Comparison of ENCODE assay signal across 10 cellular contexts in genomic region chr3:194322701-194323174, GRCh38. TPM values are rescaled to one million over a fixed set of nuclear protein-coding genes. Genes with fewer than 3 reads are reported as not detected.
DNase-seq lines count a peak whose midpoint lies in the region; ATAC-seq and TF ChIP-seq lines count a peak whose summit lies in the region.
"Had no signal": no experiment of that assay in that cellular context is flagged by ENCODE, and none has a peak within 500 bp of the region (broad histone marks: within the 10 kb centered on the region; RNA-seq: fewer than 3 reads in every experiment).

No MANE protein-coding gene starts in this region.

- H3K27ac ChIP-seq in RWPE2 (ENCODE audit: poor library complexity, severe bottlenecking) (peak overlapping the region; percentile 97), foreskin keratinocyte (peak overlapping the region; percentile 99), vagina (peak overlapping the region; percentile 54)

- H3K4me3 ChIP-seq in RWPE2 (ENCODE audit: severe bottlenecking) (peak overlapping the region; percentile 50), vagina (peak overlapping the region in 1 of 2 donors; percentile 22)

- peaks cover 17% of the 10 kb centered on the region for H3K4me1 ChIP-seq in RWPE2 (ENCODE audit: insufficient read depth, poor library complexity, severe bottlenecking)
- peaks cover 14% of the 10 kb centered on the region for H3K4me1 ChIP-seq in foreskin keratinocyte
- peaks cover 24% of the 10 kb centered on the region for H3K4me1 ChIP-seq in vagina

- H3K9me3 ChIP-seq in RWPE2 (ENCODE audit: severe bottlenecking) (peaks cover 2% of the 10 kb centered on the region), vagina (no peaks in the 10 kb centered on the region)

- ATAC-seq in RWPE2 (ENCODE audit: low read depth) (peak; percentile 84), foreskin keratinocyte (peak; percentile 94), HG03175 (IDR thresholded peaks at IDR 0.05; ENCODE audit: unreplicated experiment) (no peak)

- DNase-seq in stimulated activated CD4-positive, alpha-beta T cell treated with anti-CD3 and anti-CD28 coated beads, Interleukin-1b, Interleukin-23, amount 100 ng/mL, for 48 hours: peak; percentile 64
- no peak for DNase-seq in stimulated activated CD4-positive, alpha-beta T cell treated with anti-CD3 and anti-CD28 coated beads, Interleukin-4, amount 100 ng/mL, for 1 hour
- peak; percentile 98 for DNase-seq in RWPE2 (ENCODE audit: low spot score)
- DNase-seq in foreskin keratinocyte: peak; percentile 99
- no peak for DNase-seq in vagina (ENCODE audit: extremely low spot score in 2 of 2)
- DNase-seq in central memory CD4-positive, alpha-beta T cell: no peak
- DNase-seq in foreskin melanocyte: no peak
- DNase-seq: naive B cell had no signal

- H3K36me3 ChIP-seq in RWPE2 (ENCODE audit: low read depth) (peaks cover 33% of the 10 kb centered on the region), vagina (no peaks in the 10 kb centered on the region)

- TF ChIP-seq POLR2A in vagina (IDR thresholded peaks at IDR 0.05): no peak

- intact Hi-C loops in vagina (cut with DNase I): no loop called here

- TF ChIP-seq CTCF in RWPE2 (IDR thresholded peaks at IDR 0.05; ENCODE audit: poor library complexity, severe bottlenecking) (no peak), foreskin keratinocyte (conservative IDR thresholded peaks at IDR 0.05) (no peak), vagina (IDR thresholded peaks at IDR 0.05) (no peak)

- H3K27me3 ChIP-seq in RWPE2 (ENCODE audit: insufficient read depth, poor library complexity, severe bottlenecking): no peaks in the 10 kb centered on the region
- H3K27me3 ChIP-seq in foreskin keratinocyte: no peaks in the 10 kb centered on the region
- no peaks in the 10 kb centered on the region for H3K27me3 ChIP-seq in vagina

RNA-seq across cellular contexts. Expression of gene CPN2, which starts 28.4 kb away (rescaled TPM):
- total RNA-seq in foreskin keratinocyte: not detected in 2 replicates
- not detected in 2 replicates for polyA plus RNA-seq in foreskin keratinocyte
- total RNA-seq in vagina: not detected
- total RNA-seq: cerebellum had no signal

RNA-seq across cellular contexts. Expression of gene LRRC15, which starts 46.8 kb away (rescaled TPM):
- total RNA-seq in foreskin keratinocyte (not detected in 2 replicates), vagina (not detected)
- polyA plus RNA-seq in foreskin keratinocyte: not detected in 2 replicates
- total RNA-seq: cerebellum had no signal

Comparison
In these comparisons a context has a peak if more than half of its experiments do, and no peak if none do; other contexts are left out.
1. DNase-seq: peak in stimulated activated CD4-positive, alpha-beta T cell treated with anti-CD3 and anti-CD28 coated beads, Interleukin-1b, Interleukin-23, amount 100 ng/mL, for 48 hours (single experiment), RWPE2 (single experiment) and foreskin keratinocyte (2 of 2); none in stimulated activated CD4-positive, alpha-beta T cell treated with anti-CD3 and anti-CD28 coated beads, Interleukin-4, amount 100 ng/mL, for 1 hour (single experiment), vagina (0 of 2), central memory CD4-positive, alpha-beta T cell (single experiment) and foreskin melanocyte (single experiment).
2. Peak in every context shown above with its lines, with median percentiles within 50 percentile points of each other: H3K27ac ChIP-seq.